ENCODE assay signal across 1 cellular context in the genomic region with DNA sequence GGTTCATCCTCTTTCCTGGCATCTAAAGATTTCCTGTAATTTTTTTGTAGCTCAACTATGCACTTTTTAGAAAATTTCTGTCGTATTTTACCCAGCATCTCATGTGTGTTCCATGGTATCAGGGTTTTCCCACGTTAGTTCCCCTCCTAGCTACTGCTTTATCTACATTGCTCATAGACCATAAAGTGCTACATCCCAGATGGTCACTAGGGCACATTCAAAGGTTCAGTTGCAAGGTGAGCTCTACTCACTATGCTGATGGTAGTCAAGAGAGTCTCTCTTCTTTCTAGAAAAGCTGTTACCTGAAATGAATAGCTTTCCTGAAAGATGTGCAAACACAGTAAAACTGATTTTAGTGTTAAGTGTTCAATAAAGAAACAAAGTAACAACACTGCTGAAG.
TF ChIP-seq lines count a peak whose summit lies in the region.

No MANE protein-coding gene starts in this region.

TF ChIP-seq in GM23338, 12 proteins besides CTCF, POLR2A, EP300 and RAD21 (continued from another document):
- TF ChIP-seq EZH2phosphoT487 (IDR thresholded peaks at IDR 0.05; ENCODE audit: unreplicated experiment) = no peak
- TF ChIP-seq STAT1 (IDR thresholded peaks at IDR 0.05; ENCODE audit: unreplicated experiment) = no peak
- no peak for TF ChIP-seq ZNF114 (CRISPR knock-in tag; IDR thresholded peaks at IDR 0.05)
- TF ChIP-seq POLR2AphosphoS5 (IDR thresholded peaks at IDR 0.05; ENCODE audit: low read depth) = no peak
- TF ChIP-seq CREB1 (CRISPR knock-in tag; IDR thresholded peaks at IDR 0.05; ENCODE audit: low read depth) = no peak
- no peak for TF ChIP-seq JUNB (IDR thresholded peaks at IDR 0.05; ENCODE audit: unreplicated experiment)
- TF ChIP-seq NANOG (IDR thresholded peaks at IDR 0.05; ENCODE audit: borderline replicate concordance) = no peak
